Comparison of ENCODE assay signal across 14 cellular contexts in genomic region chrX:71912156-71912555, GRCh38. TPM values are rescaled to one million over a fixed set of nuclear protein-coding genes. Genes with fewer than 3 reads are reported as not detected.
DNase-seq lines count a peak whose midpoint lies in the region; ATAC-seq and TF ChIP-seq lines count a peak whose summit lies in the region.
"Had no signal": no experiment of that assay in that cellular context is flagged by ENCODE, and none has a peak within 500 bp of the region (broad histone marks: within the 10 kb centered on the region; RNA-seq: fewer than 3 reads in every experiment).

No MANE protein-coding gene starts in this region.

- ATAC-seq in T-helper 17 cell (no peak), right cardiac atrium (peak in 1 of 2 donors; percentile 20), GM18505 (IDR thresholded peaks at IDR 0.05; ENCODE audit: unreplicated experiment) (no peak), GM18873 (IDR thresholded peaks at IDR 0.05; ENCODE audit: low FRiP score, unreplicated experiment) (no peak), aorta (ENCODE audit: low FRiP score) (no peak)

- H3K4me2 ChIP-seq in osteoblast (ENCODE audit: insufficient read depth, low read length) = peak overlapping the region; percentile 49

- H3K4me1 ChIP-seq in right cardiac atrium (ENCODE audit: control insufficient read depth, insufficient read depth, low read length) = no peaks in the 10 kb centered on the region
- no peaks in the 10 kb centered on the region for H3K4me1 ChIP-seq in osteoblast (ENCODE audit: insufficient read depth, low read length)
- H3K4me1 ChIP-seq in aorta (ENCODE audit: control insufficient read depth in 1 of 2, insufficient read depth in 2 of 2, low read length in 2 of 2) = no peaks in the 10 kb centered on the region
- H3K4me1 ChIP-seq: BE2C had no signal

- no peaks in the 10 kb centered on the region for H3K79me2 ChIP-seq in osteoblast (ENCODE audit: insufficient read depth, low read length)

- 32% methylated on average over 7 of the region's 7 CpGs for WGBS in right cardiac atrium
- 29 to 41% methylated on average over 7 of the region's 7 CpGs for WGBS in aorta, 2 donors

- no peaks in the 10 kb centered on the region for H3K27me3 ChIP-seq in right cardiac atrium (ENCODE audit: control insufficient read depth, insufficient read depth)
- peaks cover 35% of the 10 kb centered on the region for H3K27me3 ChIP-seq in osteoblast (ENCODE audit: insufficient read depth, low read length)
- no peaks in the 10 kb centered on the region for H3K27me3 ChIP-seq in aorta (ENCODE audit: control insufficient read depth in 1 of 2, insufficient read depth in 2 of 2, low read length in 1 of 2)

- no peaks in the 10 kb centered on the region for H3K36me3 Mint-ChIP-seq in T-helper 17 cell (ENCODE audit: low read depth)
- H3K36me3 Mint-ChIP-seq: activated CD8-positive, alpha-beta memory T cell treated with anti-CD3 and anti-CD28 coated beads, Interleukin-2, amount 10 ng/mL, durations not matched to agents 7 days and 5 days had no signal

- no peaks in the 10 kb centered on the region for H3K36me3 ChIP-seq in osteoblast (ENCODE audit: insufficient read depth, low read length)
- no peaks in the 10 kb centered on the region for H3K36me3 ChIP-seq in aorta (ENCODE audit: control insufficient read depth in 1 of 2, insufficient read depth in 2 of 2, low read length in 1 of 2)
- H3K36me3 ChIP-seq: BE2C, MG63 had no signal

- H3K27ac Mint-ChIP-seq in T-helper 17 cell = no peak overlapping the region
- H3K27ac Mint-ChIP-seq: activated CD8-positive, alpha-beta memory T cell treated with anti-CD3 and anti-CD28 coated beads, Interleukin-2, amount 10 ng/mL, durations not matched to agents 7 days and 5 days had no signal

- no peak for DNase-seq in AG09309 (ENCODE audit: low read depth)
- DNase-seq in T-helper 17 cell = no peak
- DNase-seq in right cardiac atrium = no peak
- DNase-seq in osteoblast (ENCODE audit: insufficient read length, low spot score, missing footprints) = no peak
- DNase-seq in aorta = no peak
- DNase-seq in foreskin fibroblast = no peak
- DNase-seq: activated CD8-positive, alpha-beta memory T cell treated with anti-CD3 and anti-CD28 coated beads, Interleukin-2, amount 10 ng/mL, durations not matched to agents 7 days and 5 days; MG63; NCI-H2171 treated with DMSO at 0.1 percent for 48 hours; T-helper 9 cell had no signal

- H3K4me3 ChIP-seq in AG09309 (ENCODE audit: control insufficient read depth, low read depth, low read length) = peak overlapping the region; percentile 62
- H3K4me3 ChIP-seq in right cardiac atrium (ENCODE audit: low read length) = peak overlapping the region; percentile 65
- peak overlapping the region; percentile 62 for H3K4me3 ChIP-seq in osteoblast (ENCODE audit: insufficient read depth, low read length)
- no peak overlapping the region for H3K4me3 ChIP-seq in aorta (ENCODE audit: low read length in 2 of 2)
- H3K4me3 ChIP-seq in foreskin fibroblast (ENCODE audit: low read depth in 1 of 2, low read length in 2 of 2) = peak overlapping the region in 1 of 2 donors; percentile 43
- H3K4me3 ChIP-seq: MG63 had no signal

- TF ChIP-seq POLR2A in GM18505 (IDR thresholded peaks at IDR 0.05; ENCODE audit: borderline replicate concordance, extremely low read depth, insufficient read depth, insufficient read length) = no peak

- H3K9me3 ChIP-seq in T-helper 17 cell (ENCODE audit: control insufficient read depth, low read length, poor library complexity, severe bottlenecking) = no peaks in the 10 kb centered on the region
- H3K9me3 ChIP-seq in right cardiac atrium (ENCODE audit: control insufficient read depth, low read length) = no peaks in the 10 kb centered on the region
- no peaks in the 10 kb centered on the region for H3K9me3 ChIP-seq in osteoblast (ENCODE audit: low read depth, low read length)
- no peaks in the 10 kb centered on the region for H3K9me3 ChIP-seq in aorta (ENCODE audit: control insufficient read depth, low read length)
- H3K9me3 ChIP-seq: BE2C, MG63 had no signal

- intact Hi-C loops in right cardiac atrium (cut with DNase I) (loop anchor here in 1 of 4 donors (5.0 to 10.0 kb wide), 2 partner anchors 83 to 220 kb away; partner anchors contain the start of gene RTL5), aorta (cut with DNase I) (no loop called here)

- H2AFZ ChIP-seq in osteoblast (ENCODE audit: low read length) = no peak overlapping the region

- H4K20me1 ChIP-seq in osteoblast (ENCODE audit: insufficient read depth, low read length) = no peaks in the 10 kb centered on the region

- H3K27me3 Mint-ChIP-seq in T-helper 17 cell = peaks cover 33% of the 10 kb centered on the region

- no peak for TF ChIP-seq CTCF in AG09309 (IDR thresholded peaks at IDR 0.05; ENCODE audit: control insufficient read depth, insufficient read depth, low read depth, low read length, missing control alignments)
- TF ChIP-seq CTCF in osteoblast (IDR thresholded peaks at IDR 0.05; ENCODE audit: extremely low read depth, low read depth, low read length) = no peak
- no peak for TF ChIP-seq CTCF in foreskin fibroblast (IDR thresholded peaks at IDR 0.05; ENCODE audit: low read depth, low read length)

- H3K4me3 Mint-ChIP-seq in T-helper 17 cell = peak overlapping the region; percentile 71
- H3K4me3 Mint-ChIP-seq: activated CD8-positive, alpha-beta memory T cell treated with anti-CD3 and anti-CD28 coated beads, Interleukin-2, amount 10 ng/mL, durations not matched to agents 7 days and 5 days had no signal

- H3K27ac ChIP-seq in right cardiac atrium (ENCODE audit: low read length) (no peak overlapping the region), osteoblast (ENCODE audit: low read depth, low read length) (no peak overlapping the region), aorta (ENCODE audit: low read depth in 1 of 2, low read length in 2 of 2) (no peak overlapping the region)
- H3K27ac ChIP-seq: HL-60 had no signal

- peaks cover 2% of the 10 kb centered on the region for H3K4me1 Mint-ChIP-seq in T-helper 17 cell
- H3K4me1 Mint-ChIP-seq: activated CD8-positive, alpha-beta memory T cell treated with anti-CD3 and anti-CD28 coated beads, Interleukin-2, amount 10 ng/mL, durations not matched to agents 7 days and 5 days had no signal

RNA-seq across cellular contexts. Expression of gene NHSL2, which starts 1.5 kb away (rescaled TPM):
- total RNA-seq in T-helper 17 cell (10 to 100 TPM; 10.0 to 20.3 TPM), right cardiac atrium (1 to 10 TPM; 4.5 to 9.2 (median 7.4) TPM), osteoblast (1.1 and 1.8 TPM in 2 replicates), aorta (10 to 100 TPM; 28.8 to 50.4 TPM)
- polyA plus RNA-seq in right cardiac atrium (2.4 TPM), aorta (1 to 10 TPM in 1 of 2 donors, under 1 TPM in 1; 0.88 to 3.0 TPM)

Comparison
In these comparisons a context has a peak if more than half of its experiments do, and no peak if none do; other contexts are left out.
1. H3K4me3 ChIP-seq: peak in AG09309 (single experiment), right cardiac atrium (single experiment) and osteoblast (single experiment); none in aorta (0 of 2).